Comparison of ENCODE assay signal across 15 cellular contexts in genomic region chr19:14770944-14771839, GRCh38. TPM values are rescaled to one million over a fixed set of nuclear protein-coding genes. Genes with fewer than 3 reads are reported as not detected.
DNase-seq lines count a peak whose midpoint lies in the region; ATAC-seq, FAIRE-seq and TF ChIP-seq lines count a peak whose summit lies in the region.
"Had no signal": no experiment of that assay in that cellular context is flagged by ENCODE, and none has a peak within 500 bp of the region (broad histone marks: within the 10 kb centered on the region; RNA-seq: fewer than 3 reads in every experiment).

No MANE protein-coding gene starts in this region.

- DNase-seq in NCI-H82 (lab: John Stamatoyannopoulos, UW): peak; percentile 63
- no peak for DNase-seq in NCI-H82 treated with DMSO at 0.1 percent for 48 hours (lab: John Stamatoyannopoulos, UW; ENCODE audit: unreplicated experiment)
- DNase-seq in H9: peak; percentile 4
- DNase-seq in GM12878 (ENCODE audit: low read depth, low spot score): no peak
- peak; percentile 54 for DNase-seq in osteoblast (ENCODE audit: insufficient read length, low spot score, missing footprints)
- no peak for DNase-seq in kidney tubule cell (ENCODE audit: low spot score)
- no peak for DNase-seq in RWPE1 (ENCODE audit: low spot score)
- DNase-seq: C1 segment of cervical spinal cord, MG63, NCI-H1105, NCI-H1694, NCI-H2107, NCI-H345, PC-9 had no signal

- POLR2A ChIA-PET in GM12878 (lab: Charles Lee): interaction anchor here (1.8 kb wide), 1 partner anchor 11 kb away, joined by 4 read pairs; no protein-coding TSS in a partner anchor
- POLR2A ChIA-PET in RWPE1 (lab: Yijun Ruan, JAX; ENCODE audit: low non-redundant PET): no interaction called here

- SMC1A ChIA-PET in GM12878 (lab: Charles Lee; ENCODE audit: uncharacterized antibody, unreplicated experiment): no interaction called here

- H2BK20ac ChIP-seq in H9 (ENCODE audit: low read depth, low read length, poor library complexity, severe bottlenecking): no peak overlapping the region

- no peak overlapping the region for H2BK5ac ChIP-seq in H9 (ENCODE audit: insufficient read length, low read length)

- H3K4ac ChIP-seq in H9 (ENCODE audit: low read depth, low read length): no peak overlapping the region

- no peak overlapping the region for H3K4me2 ChIP-seq in H9 (ENCODE audit: insufficient read depth, insufficient read length, low read length)
- H3K4me2 ChIP-seq in GM12878 (ENCODE audit: control insufficient read depth, insufficient read depth): no peak overlapping the region
- H3K4me2 ChIP-seq in osteoblast (ENCODE audit: insufficient read depth, low read length): no peak overlapping the region
- H3K4me2 ChIP-seq: PC-9 had no signal

- H2BK15ac ChIP-seq in H9 (ENCODE audit: low read depth, low read length): no peak overlapping the region

- H3K27me3 Mint-ChIP-seq in H9 (ENCODE audit: low read depth): peaks cover 9% of the 10 kb centered on the region

- H3K56ac ChIP-seq in H9 (ENCODE audit: insufficient read length, low read depth, low read length): no peak overlapping the region

- H2AFZ ChIP-seq in H9 (ENCODE audit: low read length): no peak overlapping the region
- H2AFZ ChIP-seq in GM12878 (ENCODE audit: control insufficient read depth, low read depth, low read length): no peak overlapping the region
- H2AFZ ChIP-seq in osteoblast (ENCODE audit: low read length): no peak overlapping the region
- H2AFZ ChIP-seq: PC-9 had no signal

- H3K79me2 ChIP-seq in H9 (ENCODE audit: insufficient read depth, low read length): no peaks in the 10 kb centered on the region
- no peaks in the 10 kb centered on the region for H3K79me2 ChIP-seq in GM12878 (ENCODE audit: control insufficient read depth, insufficient read depth, low read length)
- H3K79me2 ChIP-seq in osteoblast (ENCODE audit: insufficient read depth, low read length): no peaks in the 10 kb centered on the region

- H3K4me1 ChIP-seq in H9 (ENCODE audit: insufficient read depth, low read length) (no peaks in the 10 kb centered on the region), GM12878 (ENCODE audit: control insufficient read depth, insufficient read depth, low read length) (no peaks in the 10 kb centered on the region; the same call in 1 of the 2 replicates), osteoblast (ENCODE audit: insufficient read depth, low read length) (no peaks in the 10 kb centered on the region)

- no peak for FAIRE-seq in GM12878 (lab: Jason Lieb, UNC)

- no peak for ATAC-seq in GM12878
- ATAC-seq in esophagus mucosa: no peak

- no peak overlapping the region; the same call in 1 of the 2 replicates for H3K14ac ChIP-seq in H9 (ENCODE audit: insufficient read depth, low read length)

- no peak for TF ChIP-seq EP300 in GM12878 (IDR thresholded peaks at IDR 0.05; ENCODE audit: borderline replicate concordance in 1 of 2, control insufficient read depth in 1 of 2, low read depth in 2 of 2, low read length in 2 of 2)

- H2BK120ac ChIP-seq in H9 (ENCODE audit: low read depth, low read length, poor library complexity, severe bottlenecking): no peak overlapping the region

- H3K9ac ChIP-seq in H9 (ENCODE audit: extremely low read depth, insufficient read length, low read length): no peak overlapping the region
- no peak overlapping the region for H3K9ac ChIP-seq in GM12878 (ENCODE audit: control insufficient read depth, insufficient read depth, low read length)

- WGBS in H9 (ENCODE audit: extremely low coverage, insufficient read length, low lambda C conversion rate): no CpG with 5 or more reads among the region's 11 CpGs
- 74% methylated on average over 11 of the region's 11 CpGs for WGBS in GM12878 (ENCODE audit: insufficient coverage, insufficient replicate concordance, low lambda C conversion rate, missing lambda C conversion rate)

- H3K9me3 Mint-ChIP-seq in H9: peaks cover 13 to 70% of the 10 kb centered on the region in 2 experiments; a peak in 3 of 5 replicates

- in situ Hi-C loops in GM12878 (cut with MboI): no loop called here

- H3K23ac ChIP-seq in H9 (ENCODE audit: insufficient read length, low read depth, low read length): no peak overlapping the region

- no peak overlapping the region for H2AK5ac ChIP-seq in H9 (ENCODE audit: insufficient read length, low read length)

- H3K36me3 ChIP-seq in GM12878 (ENCODE audit: control insufficient read depth in 2 of 2, insufficient read depth in 2 of 2, low read length in 1 of 2) (no peaks in the 10 kb centered on the region; a peak in 1 of 4 replicates), osteoblast (ENCODE audit: insufficient read depth, low read length) (peaks cover 5% of the 10 kb centered on the region)
- H3K36me3 ChIP-seq: MG63 had no signal

- peaks cover 5% of the 10 kb centered on the region for H3K23me2 ChIP-seq in H9 (ENCODE audit: insufficient read length, low read depth, low read length, poor library complexity, severe bottlenecking)

- CTCF ChIA-PET in GM12878 (lab: Yijun Ruan, JAX): no interaction called here
- CTCF ChIA-PET in RWPE1 (lab: Yijun Ruan, JAX): interaction anchor here (1.2 kb wide), 1 partner anchor 15 kb away, joined by 3 read pairs; no protein-coding TSS in a partner anchor

- no peaks in the 10 kb centered on the region for H3K79me1 ChIP-seq in H9 (ENCODE audit: insufficient read depth, low read depth, low read length, poor library complexity, severe bottlenecking)

- no peak overlapping the region for H3T11ph ChIP-seq in H9 (ENCODE audit: low read length)

- H3K9me3 ChIP-seq in H9 (ENCODE audit: control insufficient read depth, low read depth, low read length) (no peaks in the 10 kb centered on the region), GM12878 (replicated peaks; ENCODE audit: control insufficient read depth, insufficient read depth, low read length) (no peaks in the 10 kb centered on the region), osteoblast (ENCODE audit: low read depth, low read length) (no peaks in the 10 kb centered on the region)
- H3K9me3 ChIP-seq: MG63 had no signal

- H3K27ac ChIP-seq in H9 (ENCODE audit: insufficient read length, low read depth, low read length) (no peak overlapping the region), GM12878 (ENCODE audit: control insufficient read depth, insufficient read depth) (no peak overlapping the region), osteoblast (ENCODE audit: low read depth, low read length) (no peak overlapping the region), RWPE1 (no peak overlapping the region)
- H3K27ac ChIP-seq: PC-9 had no signal

- intact Hi-C loops in GM12878 (cut with micrococcal nuclease; ENCODE audit: unreplicated experiment): no loop called here

- H3K27ac Mint-ChIP-seq in H9: no peak overlapping the region; a peak in 1 of 7 replicates

- TF ChIP-seq POLR2A in GM12878 (IDR thresholded peaks at IDR 0.05; ENCODE audit: low read depth, low read length): no peak

- H3K4me3 ChIP-seq in GM12878 (no peak overlapping the region), osteoblast (ENCODE audit: insufficient read depth, low read length) (no peak overlapping the region)
- H3K4me3 ChIP-seq: MG63, PC-9 had no signal

- H3K27me3 ChIP-seq in H9 (ENCODE audit: insufficient read depth, low read length): no peaks in the 10 kb centered on the region
- no peaks in the 10 kb centered on the region for H3K27me3 ChIP-seq in GM12878 (replicated peaks in 1 of 2; ENCODE audit: control insufficient read depth in 2 of 2, insufficient read depth in 2 of 2, low read length in 1 of 2)
- no peaks in the 10 kb centered on the region for H3K27me3 ChIP-seq in osteoblast (ENCODE audit: insufficient read depth, low read length)

- H4K20me1 ChIP-seq in H9 (ENCODE audit: control insufficient read depth, insufficient read depth, insufficient read length): no peaks in the 10 kb centered on the region
- no peaks in the 10 kb centered on the region for H4K20me1 ChIP-seq in GM12878 (ENCODE audit: control insufficient read depth, insufficient read depth)
- H4K20me1 ChIP-seq in osteoblast (ENCODE audit: insufficient read depth, low read length): no peaks in the 10 kb centered on the region

- TF ChIP-seq RAD21 in GM12878 (IDR thresholded peaks at IDR 0.05; ENCODE audit: insufficient read depth, low read depth, low read length): no peak

- RAD21 ChIA-PET in GM12878 (lab: Charles Lee; ENCODE audit: unreplicated experiment): no interaction called here

- H3K4me1 Mint-ChIP-seq in H9: peaks cover 2 to 3% of the 10 kb centered on the region in 2 experiments; a peak in 3 of 4 replicates

- no peak overlapping the region for H4K91ac ChIP-seq in H9 (ENCODE audit: insufficient read length, low read depth, low read length)

- peaks cover 2 to 10% (median 4%) of the 10 kb centered on the region in 3 experiments; a peak in 5 of 7 replicates for H3K36me3 Mint-ChIP-seq in H9 (ENCODE audit: insufficient read depth in 1 of 3, low read depth in 3 of 3)

- no peak overlapping the region for H3K4me3 Mint-ChIP-seq in H9

- no peak overlapping the region for H4K8ac ChIP-seq in H9 (replicated peaks; ENCODE audit: insufficient read length, low read depth, low read length)

- H2BK12ac ChIP-seq in H9 (ENCODE audit: insufficient read length, low read depth, low read length): no peak overlapping the region

- no peak overlapping the region for H3K18ac ChIP-seq in H9 (ENCODE audit: insufficient read length, low read depth, low read length)

- no peak overlapping the region for H4K5ac ChIP-seq in H9 (ENCODE audit: insufficient read length, low read depth, low read length)

- BruUV-seq in GM12878 (replicated peaks; lab: Mats Ljungman, UMichigan): no TSS peak

- TF ChIP-seq CTCF in H9 (conservative IDR thresholded peaks at IDR 0.05): no peak
- no peak for TF ChIP-seq CTCF in GM12878 (IDR thresholded peaks at IDR 0.05 in 2 of 3, conservative IDR thresholded peaks at IDR 0.05 in 1 of 3; ENCODE audit: control insufficient read depth in 2 of 3, extremely low read depth in 1 of 3, insufficient read depth in 1 of 3, low read depth in 3 of 3, low read length in 3 of 3)
- TF ChIP-seq CTCF in osteoblast (IDR thresholded peaks at IDR 0.05; ENCODE audit: extremely low read depth, low read depth, low read length): no peak
- no peak for TF ChIP-seq CTCF in RWPE1 (conservative IDR thresholded peaks at IDR 0.05; ENCODE audit: low read depth)

RNA-seq across cellular contexts. Expression of gene ADGRE2, which starts 7.2 kb away (rescaled TPM):
- 1.2 and 1.4 TPM in 2 replicates for total RNA-seq in H9 (2021)
- total RNA-seq in GM12878 (2013; cell fraction: nucleolus; rRNA removed): 20.1 and 23.2 TPM in 2 replicates
- total RNA-seq in GM12878 (2014; rRNA removed): 5.0 and 6.3 TPM in 2 replicates
- total RNA-seq in GM12878 (2014; rRNA removed; fragmentation: Illumina TruSeq; extraction: Trizol): 2.5 and 2.8 TPM in 2 replicates
- total RNA-seq in GM12878 (2021): 8.6 and 8.9 TPM in 2 replicates
- polyA plus RNA-seq in GM12878 (2011; ENCODE audit: low read depth): 0.76 TPM
- 0.03 and 0.15 TPM in 2 replicates for polyA plus RNA-seq in GM12878 (2011; rRNA removed)
- polyA plus RNA-seq in GM12878 (2011; cell fraction: cytosol; rRNA removed): 0.08 and 0.30 TPM in 2 replicates
- polyA plus RNA-seq in GM12878 (2011; cell fraction: nucleus; rRNA removed): 0.48 and 0.66 TPM in 2 replicates
- 1.1 and 1.9 TPM in 2 replicates for polyA plus RNA-seq in GM12878 (2012)
- 5.3 and 7.4 TPM in 2 replicates for polyA plus RNA-seq in GM12878 (2014; fragmentation: Illumina TruSeq; extraction: Trizol)
- polyA plus RNA-seq in GM12878 (2014; fragmentation: Nextera tagmentation; extraction: Ambion mirVana): 1 to 10 TPM; 1.6 to 2.6 TPM
- 7.8 and 12.7 TPM in 2 replicates for polyA plus RNA-seq in GM12878 (2014; rRNA removed)
- 1 to 10 TPM; 3.7 to 5.5 TPM for polyA plus RNA-seq in GM12878 (2016; fragmentation: Nextera tagmentation; extraction: Ambion mirVana)
- polyA minus RNA-seq in GM12878 (2011; rRNA and poly(A)+ RNA removed): 0.62 and 1.1 TPM in 2 replicates
- polyA minus RNA-seq in GM12878 (2011; cell fraction: cytosol; rRNA and poly(A)+ RNA removed): not detected in 2 replicates
- 0.24 and 0.48 TPM in 2 replicates for polyA minus RNA-seq in GM12878 (2011; cell fraction: nucleus; rRNA and poly(A)+ RNA removed)
- 0.59 and 0.72 TPM in 2 replicates for total RNA-seq in osteoblast
- total RNA-seq in esophagus mucosa: 1.5 TPM

Comparison
In these comparisons a context has a peak if more than half of its experiments do, and no peak if none do; other contexts are left out.
1. DNase-seq: peak in NCI-H82 (single experiment), H9 (single experiment) and osteoblast (single experiment); none in NCI-H82 treated with DMSO at 0.1 percent for 48 hours (single experiment), GM12878 (single experiment), kidney tubule cell (single experiment) and RWPE1 (single experiment).